Comparison of ENCODE assay signal across 13 cellular contexts in the genomic region with DNA sequence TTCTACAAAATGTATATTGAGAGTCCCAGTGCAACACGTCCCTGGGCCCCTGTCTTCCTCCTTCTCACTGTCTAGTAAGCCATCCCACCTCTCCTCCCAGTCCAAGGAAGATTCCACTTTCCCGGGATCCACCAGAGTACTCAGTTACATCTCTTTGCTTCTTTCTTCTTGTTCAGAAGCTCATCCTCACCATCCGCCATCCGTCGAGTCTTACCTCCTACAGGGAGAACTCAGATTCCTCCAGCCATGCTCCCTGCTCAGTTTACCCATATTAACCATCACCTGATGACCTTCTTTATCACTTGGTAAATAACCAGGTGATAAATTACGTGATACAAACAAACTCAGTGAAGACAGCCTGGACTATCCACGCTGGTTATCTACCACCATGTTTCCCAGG. TPM values are rescaled to one million over a fixed set of nuclear protein-coding genes. Genes with fewer than 3 reads are reported as not detected.
DNase-seq lines count a peak whose midpoint lies in the region; ATAC-seq and TF ChIP-seq lines count a peak whose summit lies in the region.
"Had no signal": no experiment of that assay in that cellular context is flagged by ENCODE, and none has a peak within 500 bp of the region (broad histone marks: within the 10 kb centered on the region; RNA-seq: fewer than 3 reads in every experiment).

No MANE protein-coding gene starts in this region.

- H3K36me3 ChIP-seq in CD8-positive, alpha-beta memory T cell (ENCODE audit: insufficient read depth, low read length): no peaks in the 10 kb centered on the region
- peaks cover 0 to 6% (median 0%) of the 10 kb centered on the region in 3 donors for H3K36me3 ChIP-seq in Peyer's patch

- H3K9me3 Mint-ChIP-seq in CD8-positive, alpha-beta memory T cell: no peaks in the 10 kb centered on the region
- H3K9me3 Mint-ChIP-seq in IgD-negative memory B cell (no peaks in the 10 kb centered on the region), neural crest cell (no peaks in the 10 kb centered on the region)
- H3K9me3 Mint-ChIP-seq: H9 had no signal

- ATAC-seq in HG02571 (IDR thresholded peaks at IDR 0.05; ENCODE audit: unreplicated experiment): no peak

- H3K4me3 ChIP-seq in CD8-positive, alpha-beta memory T cell (ENCODE audit: low read length): no peak overlapping the region
- H3K4me3 ChIP-seq in Peyer's patch: no peak overlapping the region
- H3K4me3 ChIP-seq: lung had no signal

- TF ChIP-seq POLR2A in Peyer's patch (IDR thresholded peaks at IDR 0.05): no peak

- CTCF ChIA-PET in CD8-positive, alpha-beta memory T cell (lab: Charles Lee): interaction anchor here (1.0 to 3.3 kb wide), 3 partner anchors 12 to 32 kb away, joined by 3 to 12 read pairs (median 5); no protein-coding TSS in a partner anchor

- H3K27me3 ChIP-seq in CD8-positive, alpha-beta memory T cell (ENCODE audit: insufficient read depth, low read length, poor library complexity, severe bottlenecking): no peaks in the 10 kb centered on the region
- no peaks in the 10 kb centered on the region for H3K27me3 ChIP-seq in Peyer's patch

- POLR2A ChIA-PET in CD8-positive, alpha-beta memory T cell (lab: Charles Lee): interaction anchor here (0.5 to 0.7 kb wide), 2 partner anchors 24 to 61 kb away, joined by 3 to 8 read pairs; no protein-coding TSS in a partner anchor

- TF ChIP-seq CTCF in neural crest cell (conservative IDR thresholded peaks at IDR 0.05) (no peak), Peyer's patch (IDR thresholded peaks at IDR 0.05) (no peak)

- no peaks in the 10 kb centered on the region for H3K9me3 ChIP-seq in CD8-positive, alpha-beta memory T cell (ENCODE audit: low read length)
- no peaks in the 10 kb centered on the region for H3K9me3 ChIP-seq in Peyer's patch

- no peak for DNase-seq in CD8-positive, alpha-beta memory T cell
- DNase-seq in caudate nucleus (lab: John Stamatoyannopoulos, UW) (no peak), neural crest cell (ENCODE audit: low read depth, low spot score) (no peak), GOT3 (lab: John Stamatoyannopoulos, UW) (no peak), NCI-H2081 treated with DMSO at 0.1 percent for 48 hours (lab: John Stamatoyannopoulos, UW) (no peak), Peyer's patch (no peak)
- DNase-seq: Calu3; H9; NCI-H2081; stimulated activated CD4-positive, alpha-beta T cell treated with anti-CD3 and anti-CD28 coated beads, Interleukin-4, amount 100 ng/mL, for 4 hours had no signal

- H3K4me3 Mint-ChIP-seq in CD8-positive, alpha-beta memory T cell: peak overlapping the region; percentile 57 to 76 (median 72)
- H3K4me3 Mint-ChIP-seq in IgD-negative memory B cell (peak overlapping the region; percentile 6 to 85 (median 81)), neural crest cell (no peak overlapping the region)

- peaks cover 84 to 99% (median 95%) of the 10 kb centered on the region in 3 donors for H3K4me1 Mint-ChIP-seq in CD8-positive, alpha-beta memory T cell
- H3K4me1 Mint-ChIP-seq in IgD-negative memory B cell: peaks cover 70 to 79% (median 76%) of the 10 kb centered on the region in 3 donors
- peaks cover 46% of the 10 kb centered on the region for H3K4me1 Mint-ChIP-seq in neural crest cell

- H3K27ac Mint-ChIP-seq in CD8-positive, alpha-beta memory T cell: peak overlapping the region; percentile 63 to 96 (median 84)
- peak overlapping the region; percentile 83 to 97 (median 84) for H3K27ac Mint-ChIP-seq in IgD-negative memory B cell
- peak overlapping the region; percentile 3 for H3K27ac Mint-ChIP-seq in neural crest cell (ENCODE audit: unreplicated experiment)
- H3K27ac Mint-ChIP-seq: H9 had no signal

- peaks cover 0 to 49% (median 11%) of the 10 kb centered on the region in 3 donors for H3K36me3 Mint-ChIP-seq in CD8-positive, alpha-beta memory T cell
- peaks cover 6% of the 10 kb centered on the region for H3K36me3 Mint-ChIP-seq in IgD-negative memory B cell
- H3K36me3 Mint-ChIP-seq in neural crest cell (ENCODE audit: low read depth): no peaks in the 10 kb centered on the region

- H3K27ac ChIP-seq in CD8-positive, alpha-beta memory T cell (ENCODE audit: low read depth, low read length): no peak overlapping the region
- H3K27ac ChIP-seq in caudate nucleus (ENCODE audit: low read depth, low read length) (peak overlapping the region; percentile 93), Peyer's patch (no peak overlapping the region)

- peaks cover 0 to 2% of the 10 kb centered on the region in 2 donors for H3K27me3 Mint-ChIP-seq in CD8-positive, alpha-beta memory T cell
- H3K27me3 Mint-ChIP-seq in IgD-negative memory B cell (no peaks in the 10 kb centered on the region), neural crest cell (ENCODE audit: low read depth) (no peaks in the 10 kb centered on the region)

- H3K4me1 ChIP-seq in CD8-positive, alpha-beta memory T cell (ENCODE audit: insufficient read depth, low read length): peaks cover 99% of the 10 kb centered on the region
- H3K4me1 ChIP-seq in Peyer's patch: peaks cover 0 to 73% (median 33%) of the 10 kb centered on the region in 4 donors

RNA-seq across cellular contexts. Expression of gene CYTH1, which starts 57.1 kb away (rescaled TPM):
- total RNA-seq in CD8-positive, alpha-beta memory T cell: 100 to 1,000 TPM; 115 to 129 TPM
- polyA plus RNA-seq in CD8-positive, alpha-beta memory T cell: 279 TPM
- 210 TPM for polyA plus RNA-seq in IgD-negative memory B cell
- total RNA-seq in neural crest cell: 26.8 and 27.7 TPM in 2 replicates
- 100 to 1,000 TPM in 2 of 4 donors, 10 to 100 TPM in 2; 88.3 to 262 (median 109) TPM for total RNA-seq in Peyer's patch

Comparison
In these comparisons a context has a peak if more than half of its experiments do, and no peak if none do; other contexts are left out.
1. H3K27ac Mint-ChIP-seq: peak in every context shown above with its lines; median percentile 84 in CD8-positive, alpha-beta memory T cell; 84 in IgD-negative memory B cell; 3 in neural crest cell.